In genomic region chr17:6443692-6444572, GRCh38 we compare ENCODE assay signal across 1 cellular context.
TF ChIP-seq lines count a peak whose summit lies in the region.

Gene PIMREG (plus strand): TSS chr17:6444455. CDS start chr17:6445111, 656 bp downstream.

TF ChIP-seq in GM12878, 131 proteins besides CTCF, POLR2A, EP300 and RAD21 (continued from another document):
- no peak for TF ChIP-seq CEBPZ (IDR thresholded peaks at IDR 0.05; ENCODE audit: low read depth, low read length)
- no peak for TF ChIP-seq STAT3 (IDR thresholded peaks at IDR 0.05; ENCODE audit: low read depth, low read length)
- peak; percentile 94 for TF ChIP-seq TCF12 (IDR thresholded peaks at IDR 0.05; ENCODE audit: low read depth, low read length)
- TF ChIP-seq GATAD2B (conservative IDR thresholded peaks at IDR 0.05; ENCODE audit: low read depth): peak; percentile 61; the same call in 1 of the 2 replicates
- TF ChIP-seq DPF2 (IDR thresholded peaks at IDR 0.05): no peak
- peak; percentile 67 to 80 for TF ChIP-seq BHLHE40 (IDR thresholded peaks at IDR 0.05; ENCODE audit: borderline replicate concordance in 1 of 2, low read depth in 2 of 2, low read length in 1 of 2)
- TF ChIP-seq EED (IDR thresholded peaks at IDR 0.05; ENCODE audit: low read depth): 0 out of 2 replicates have a peak, but pooled peaks have one; percentile 19
- TF ChIP-seq IKZF2 (IDR thresholded peaks at IDR 0.05): peak; percentile 18 to 42; a peak in 2 of 4 replicates
- no peak for TF ChIP-seq ASH2L (IDR thresholded peaks at IDR 0.05; ENCODE audit: borderline replicate concordance, low read depth)
- TF ChIP-seq TCF3 (IDR thresholded peaks at IDR 0.05; ENCODE audit: borderline replicate concordance, insufficient read depth, low read depth, low read length): peak; percentile 78; the same call in 1 of the 2 replicates
- TF ChIP-seq SP1 (IDR thresholded peaks at IDR 0.05; ENCODE audit: low read depth, low read length): peak; percentile 78
